ENCODE assay signal across 10 cellular contexts in the genomic region with DNA sequence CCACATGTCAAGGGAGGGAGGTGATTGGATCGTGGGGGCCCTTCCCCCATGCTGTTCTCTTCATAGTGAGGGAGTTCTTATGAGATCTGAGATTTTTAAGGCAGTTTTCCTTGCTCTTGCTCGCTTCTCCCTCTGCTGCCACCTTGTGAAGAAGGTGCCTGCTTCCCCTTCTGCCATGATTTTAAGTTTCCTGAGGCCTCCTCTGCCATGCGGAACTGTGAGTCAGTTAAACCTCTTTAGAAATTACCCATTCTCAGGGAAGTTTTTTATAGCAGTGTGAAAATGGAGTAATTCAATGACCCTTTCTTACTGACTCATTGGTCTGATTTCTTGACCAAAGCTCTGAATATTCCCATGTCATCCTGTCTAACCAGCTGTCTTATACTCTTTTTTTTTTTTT.
DNase-seq lines count a peak whose midpoint lies in the region; ATAC-seq and TF ChIP-seq lines count a peak whose summit lies in the region.
"Had no signal": no experiment of that assay in that cellular context is flagged by ENCODE, and none has a peak within 500 bp of the region (broad histone marks: within the 10 kb centered on the region; RNA-seq: fewer than 3 reads in every experiment).

No MANE protein-coding gene starts in this region.

- ATAC-seq in GM19328 (IDR thresholded peaks at IDR 0.05; ENCODE audit: unreplicated experiment): no peak

- in situ Hi-C loops in KBM-7 (cut with MboI; ENCODE audit: low pct_unique_long_range_greater_than_20kb, low sequenced_read_pairs): no loop called here

- CTCF ChIA-PET in GM10248 (lab: Yijun Ruan, JAX): interaction anchor here (0.8 to 1.0 kb wide), 4 partner anchors 8 to 19 kb away, joined by 3 to 4 read pairs (median 4); no protein-coding TSS in a partner anchor

- POLR2A ChIA-PET in GM10248 (lab: Yijun Ruan, JAX): no interaction called here

- DNase-seq in AG20443 (ENCODE audit: low spot score) (peak; percentile 20), KBM-7 (peak; percentile 44), amniotic epithelial cell (ENCODE audit: low read depth) (peak; percentile 81), kidney glomerular epithelial cell (lab: John Stamatoyannopoulos, UW) (peak; percentile 81), GM10248 (ENCODE audit: extremely low spot score) (no peak), NCI-H69 (lab: John Stamatoyannopoulos, UW) (no peak)
- no peak for DNase-seq in stimulated activated CD4-positive, alpha-beta T cell treated with anti-CD3 and anti-CD28 coated beads, Interleukin-12 subunit alpha, Interleukin-12 subunit beta, amount 100 ng/mL, for 4 hours
- DNase-seq: activated CD4-positive, alpha-beta T cell treated with anti-CD3 and anti-CD28 coated beads, Interleukin-2, amount 10 ng/mL, durations not matched to agents 7 days and 5 days; stimulated activated CD4-positive, alpha-beta T cell treated with anti-CD3 and anti-CD28 coated beads, Interleukin-15, amount 100 ng/mL, for 24 hours had no signal

- no peak for TF ChIP-seq CTCF in GM10248 (IDR thresholded peaks at IDR 0.05; ENCODE audit: control extremely low read depth, extremely low read depth, low read depth, missing control alignments)

Comparison
In these comparisons a context has a peak if more than half of its experiments do, and no peak if none do; other contexts are left out.
1. DNase-seq: peak in AG20443 (single experiment), KBM-7 (single experiment), amniotic epithelial cell (single experiment) and kidney glomerular epithelial cell (single experiment); none in GM10248 (single experiment), stimulated activated CD4-positive, alpha-beta T cell treated with anti-CD3 and anti-CD28 coated beads, Interleukin-12 subunit alpha, Interleukin-12 subunit beta, amount 100 ng/mL, for 4 hours (single experiment) and NCI-H69 (single experiment).